Comparison of ENCODE assay signal across 21 cellular contexts in the genomic region with DNA sequence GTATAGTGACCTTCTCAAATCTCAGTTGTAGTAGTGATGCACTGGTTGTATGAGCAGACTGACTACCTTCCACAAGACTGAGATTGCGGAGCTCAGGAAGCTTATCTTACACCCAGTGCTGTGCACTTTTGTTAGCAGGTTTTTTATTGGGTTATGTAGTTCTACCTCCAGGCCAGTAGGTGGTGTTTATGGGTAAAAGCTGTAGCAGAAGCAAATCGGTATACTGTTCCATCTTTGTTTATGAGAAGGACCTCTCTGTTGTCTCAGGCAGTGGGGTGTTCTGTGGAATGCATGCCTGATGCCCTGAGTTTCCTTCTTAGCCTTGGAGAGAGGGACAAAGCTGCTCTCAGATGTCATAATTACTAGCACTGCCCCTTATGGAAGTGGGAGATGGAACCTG.
A peak's percentile ranks its signal among the peaks of the same experiment; 100 is the strongest.
DNase-seq lines count a peak whose midpoint lies in the region; ATAC-seq and TF ChIP-seq lines count a peak whose summit lies in the region.
"Had no signal": no experiment of that assay in that cellular context is flagged by ENCODE, and none has a peak within 500 bp of the region (broad histone marks: within the 10 kb centered on the region; RNA-seq: fewer than 3 reads in every experiment).

No MANE protein-coding gene starts in this region.

- H3K36me3 ChIP-seq in brain microvascular endothelial cell (replicated peaks) (no peaks in the 10 kb centered on the region), adrenal gland (replicated peaks in 1 of 2) (no peaks in the 10 kb centered on the region)
- H3K36me3 ChIP-seq: SJSA1, vagina had no signal

- H3K27me3 Mint-ChIP-seq in activated CD8-positive, alpha-beta T cell treated with anti-CD3 and anti-CD28 coated beads for 36 hours = no peaks in the 10 kb centered on the region
- no peaks in the 10 kb centered on the region for H3K27me3 Mint-ChIP-seq in activated CD8-positive, alpha-beta T cell treated with anti-CD3 and anti-CD28 coated beads, Interleukin-2, amount 10 ng/mL, durations not matched to agents 7 days and 5 days (ENCODE audit: low read depth)
- H3K27me3 Mint-ChIP-seq: CD8-positive, alpha-beta memory T cell had no signal

- H3K9me3 ChIP-seq in adrenal gland (replicated peaks in 1 of 3) = no peaks in the 10 kb centered on the region
- H3K9me3 ChIP-seq: A549, SJSA1, vagina had no signal

- no peaks in the 10 kb centered on the region for H3K36me3 Mint-ChIP-seq in activated CD8-positive, alpha-beta T cell treated with anti-CD3 and anti-CD28 coated beads for 36 hours (ENCODE audit: low read depth)
- no peaks in the 10 kb centered on the region for H3K36me3 Mint-ChIP-seq in activated CD8-positive, alpha-beta T cell treated with anti-CD3 and anti-CD28 coated beads, Interleukin-2, amount 10 ng/mL, durations not matched to agents 7 days and 5 days (ENCODE audit: low read depth)
- H3K36me3 Mint-ChIP-seq: CD8-positive, alpha-beta memory T cell had no signal

- no peaks in the 10 kb centered on the region for H3K4me1 Mint-ChIP-seq in activated CD8-positive, alpha-beta T cell treated with anti-CD3 and anti-CD28 coated beads for 36 hours (ENCODE audit: low read depth)
- no peaks in the 10 kb centered on the region for H3K4me1 Mint-ChIP-seq in activated CD8-positive, alpha-beta T cell treated with anti-CD3 and anti-CD28 coated beads, Interleukin-2, amount 10 ng/mL, durations not matched to agents 7 days and 5 days (ENCODE audit: low read depth)
- H3K4me1 Mint-ChIP-seq: CD8-positive, alpha-beta memory T cell; nephron had no signal

- no peak overlapping the region for H3K4me3 ChIP-seq in brain microvascular endothelial cell (ENCODE audit: low read depth, low read length)
- no peak overlapping the region for H3K4me3 ChIP-seq in retinal pigment epithelial cell (ENCODE audit: low read length)
- no peak overlapping the region for H3K4me3 ChIP-seq in adrenal gland
- H3K4me3 ChIP-seq: A549, coronary artery, SJSA1, vagina had no signal

- in situ Hi-C loops in brain microvascular endothelial cell (cut with HindIII; ENCODE audit: low pct_ligation_motif_present, low sequenced_read_pairs) = no loop called here

- 92 to 100% (median 94%) methylated on average over 2 of the region's 2 CpGs for WGBS in adrenal gland, 4 donors

- peak; percentile 22 for TF ChIP-seq CTCF in activated CD8-positive, alpha-beta T cell treated with anti-CD3 and anti-CD28 coated beads for 36 hours (IDR thresholded peaks at IDR 0.05)
- TF ChIP-seq CTCF in brain microvascular endothelial cell (IDR thresholded peaks at IDR 0.05; ENCODE audit: low read depth, low read length, missing control alignments) = peak; percentile 23
- TF ChIP-seq CTCF in retinal pigment epithelial cell (conservative IDR thresholded peaks at IDR 0.05; ENCODE audit: low read depth, low read length) = peak; percentile 18
- TF ChIP-seq CTCF in adrenal gland (IDR thresholded peaks at IDR 0.05) = no peak

- no peak overlapping the region for H3K27ac Mint-ChIP-seq in activated CD8-positive, alpha-beta T cell treated with anti-CD3 and anti-CD28 coated beads for 36 hours
- H3K27ac Mint-ChIP-seq in activated CD8-positive, alpha-beta T cell treated with anti-CD3 and anti-CD28 coated beads, Interleukin-2, amount 10 ng/mL, durations not matched to agents 7 days and 5 days = no peak overlapping the region
- H3K27ac Mint-ChIP-seq: CD8-positive, alpha-beta memory T cell; nephron had no signal

- no peak for DNase-seq in activated CD8-positive, alpha-beta T cell treated with anti-CD3 and anti-CD28 coated beads for 36 hours
- no peak for DNase-seq in activated CD8-positive, alpha-beta T cell treated with anti-CD3 and anti-CD28 coated beads, Interleukin-2, amount 10 ng/mL, durations not matched to agents 7 days and 5 days
- DNase-seq in brain microvascular endothelial cell (no peak), retinal pigment epithelial cell (ENCODE audit: low read depth) (no peak), adrenal gland (no peak), HuH-7.5 (ENCODE audit: low spot score) (no peak)
- DNase-seq: activated naive CD4-positive, alpha-beta T cell; CD8-positive, alpha-beta memory T cell; KBM-7; NCI-H1436 treated with DMSO at 0.1 percent for 48 hours; NCI-H345; T-helper 9 cell had no signal

- H3K4me1 ChIP-seq in adrenal gland (replicated peaks in 1 of 2) = no peaks in the 10 kb centered on the region
- H3K4me1 ChIP-seq: A549, SJSA1, vagina had no signal

- H3K27ac ChIP-seq in brain microvascular endothelial cell = no peak overlapping the region
- H3K27ac ChIP-seq in adrenal gland = no peak overlapping the region
- H3K27ac ChIP-seq: A549, coronary artery, epithelial cell of prostate, HL-60, SJSA1, vagina had no signal

- no peak for TF ChIP-seq POLR2A in adrenal gland (IDR thresholded peaks at IDR 0.05)

- H3K27me3 ChIP-seq in brain microvascular endothelial cell (replicated peaks) = no peaks in the 10 kb centered on the region
- H3K27me3 ChIP-seq in adrenal gland = no peaks in the 10 kb centered on the region
- H3K27me3 ChIP-seq: SJSA1, vagina had no signal

- H3K9me3 Mint-ChIP-seq in activated CD8-positive, alpha-beta T cell treated with anti-CD3 and anti-CD28 coated beads for 36 hours = peaks cover 4% of the 10 kb centered on the region
- H3K9me3 Mint-ChIP-seq in activated CD8-positive, alpha-beta T cell treated with anti-CD3 and anti-CD28 coated beads, Interleukin-2, amount 10 ng/mL, durations not matched to agents 7 days and 5 days (ENCODE audit: insufficient read depth) = peaks cover 5% of the 10 kb centered on the region

- POLR2A ChIA-PET in activated CD8-positive, alpha-beta T cell treated with anti-CD3 and anti-CD28 coated beads for 36 hours (lab: Charles Lee) = no interaction called here
- POLR2A ChIA-PET in activated CD8-positive, alpha-beta T cell treated with anti-CD3 and anti-CD28 coated beads, Interleukin-2, amount 10 ng/mL, durations not matched to agents 7 days and 5 days (lab: Charles Lee) = no interaction called here

- CTCF ChIA-PET in activated CD8-positive, alpha-beta T cell treated with anti-CD3 and anti-CD28 coated beads for 36 hours (lab: Charles Lee) = interaction anchor here (1.0 kb wide), 1 partner anchor 15 kb away, joined by 3 read pairs; no protein-coding TSS in a partner anchor
- CTCF ChIA-PET in activated CD8-positive, alpha-beta T cell treated with anti-CD3 and anti-CD28 coated beads, Interleukin-2, amount 10 ng/mL, durations not matched to agents 7 days and 5 days (lab: Charles Lee) = interaction anchor here (0.8 kb wide), 1 partner anchor 121 kb away, joined by 3 read pairs; no protein-coding TSS in a partner anchor

- ATAC-seq in activated CD8-positive, alpha-beta T cell treated with anti-CD3 and anti-CD28 coated beads for 36 hours = no peak
- ATAC-seq in activated CD8-positive, alpha-beta T cell treated with anti-CD3 and anti-CD28 coated beads, Interleukin-2, amount 10 ng/mL, durations not matched to agents 7 days and 5 days = no peak
- ATAC-seq in HG03520 (IDR thresholded peaks at IDR 0.05; ENCODE audit: unreplicated experiment) (peak; percentile 56), HG03469 (IDR thresholded peaks at IDR 0.05; ENCODE audit: unreplicated experiment) (no peak)
- ATAC-seq: A549 had no signal

- intact Hi-C loops in activated CD8-positive, alpha-beta T cell treated with anti-CD3 and anti-CD28 coated beads for 36 hours (cut with micrococcal nuclease) = no loop called here
- intact Hi-C loops in adrenal gland (cut with DNase I) = no loop called here

- no peak overlapping the region for H3K4me3 Mint-ChIP-seq in activated CD8-positive, alpha-beta T cell treated with anti-CD3 and anti-CD28 coated beads for 36 hours
- no peak overlapping the region for H3K4me3 Mint-ChIP-seq in activated CD8-positive, alpha-beta T cell treated with anti-CD3 and anti-CD28 coated beads, Interleukin-2, amount 10 ng/mL, durations not matched to agents 7 days and 5 days
- H3K4me3 Mint-ChIP-seq: CD8-positive, alpha-beta memory T cell; nephron had no signal

Comparison
In these comparisons a context has a peak if more than half of its experiments do, and no peak if none do; other contexts are left out.
1. CTCF ChIP-seq: peak in activated CD8-positive, alpha-beta T cell treated with anti-CD3 and anti-CD28 coated beads for 36 hours (single experiment), brain microvascular endothelial cell (single experiment) and retinal pigment epithelial cell (single experiment); none in adrenal gland (0 of 6).